8 cellular contexts compared by ENCODE assay signal in the genomic region with DNA sequence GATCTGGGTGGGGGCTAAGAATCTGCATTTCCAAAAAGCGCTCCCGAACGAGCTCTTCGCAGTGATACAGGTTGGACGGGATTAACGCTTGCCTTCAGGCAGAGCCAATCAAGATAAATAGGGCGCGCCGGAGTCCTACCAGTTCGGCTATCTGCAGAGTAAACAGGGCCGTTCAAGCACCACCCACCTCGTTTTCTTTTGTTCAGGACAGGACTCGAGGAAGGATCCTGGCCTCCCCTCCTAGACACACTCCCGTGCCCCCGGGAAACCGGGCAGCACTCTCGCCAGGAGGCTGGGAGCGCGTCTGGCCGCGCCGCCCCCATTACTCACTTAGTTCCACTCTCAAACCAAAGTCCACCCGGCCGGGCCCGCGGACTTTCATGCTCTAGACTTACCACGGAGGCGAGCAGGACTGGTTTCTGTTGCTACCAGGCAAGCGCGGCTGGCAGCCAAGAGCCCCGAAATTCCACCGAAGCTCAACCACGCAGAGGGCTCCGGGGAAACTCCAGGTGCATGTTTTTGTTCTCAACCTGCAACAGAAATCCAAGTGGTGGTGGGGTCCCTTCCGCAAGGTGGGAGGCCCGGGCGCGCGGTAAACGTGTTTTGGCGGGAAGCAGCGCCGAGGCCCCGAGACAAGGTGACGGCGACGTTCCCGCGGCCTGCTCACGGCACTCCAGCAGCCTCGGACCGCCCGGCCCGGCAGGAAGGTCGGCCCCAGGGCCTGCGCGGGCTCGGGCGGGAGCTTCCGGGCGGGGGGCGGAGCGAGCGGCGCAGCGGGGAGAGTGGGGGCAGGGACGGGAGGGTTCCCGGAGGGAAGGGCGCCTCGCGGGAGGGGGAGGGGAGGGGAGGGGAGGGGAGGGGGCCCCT. TPM values are rescaled to one million over a fixed set of nuclear protein-coding genes. Genes with fewer than 3 reads are reported as not detected.
A peak's percentile ranks its signal among the peaks of the same experiment; 100 is the strongest.
DNase-seq lines count a peak whose midpoint lies in the region; ATAC-seq, FAIRE-seq and TF ChIP-seq lines count a peak whose summit lies in the region.

No MANE protein-coding gene starts in this region.

- no peaks in the 10 kb centered on the region for H3K9me3 ChIP-seq in CD8-positive, alpha-beta T cell (ENCODE audit: low read length)
- H3K9me3 ChIP-seq in testis, result no peaks in the 10 kb centered on the region

- intact Hi-C loops in CD8-positive, alpha-beta T cell (cut with DNase I, micrococcal nuclease), result loop anchor here (2.0 kb wide), 4 partner anchors 25 to 257 kb away; a partner anchor contains a TSS
- intact Hi-C loops in testis (cut with DNase I; ENCODE audit: low total_unique reads), result no loop called here

- H3K36me3 Mint-ChIP-seq in CD8-positive, alpha-beta T cell, result peaks cover 63% of the 10 kb centered on the region
- peaks cover 22% of the 10 kb centered on the region for H3K36me3 Mint-ChIP-seq in neural crest cell (ENCODE audit: low read depth)

- CTCF ChIA-PET in CD8-positive, alpha-beta T cell (lab: Charles Lee), result interaction anchor here (1.0 to 2.3 kb wide), 5 partner anchors 11 to 130 kb away, joined by 3 to 6 read pairs (median 6); a partner anchor contains a TSS

- H3K9me3 Mint-ChIP-seq in CD8-positive, alpha-beta T cell, result no peaks in the 10 kb centered on the region
- no peaks in the 10 kb centered on the region for H3K9me3 Mint-ChIP-seq in neural crest cell

- peak overlapping the region; percentile 51 for H3K4me3 ChIP-seq in CD8-positive, alpha-beta T cell (ENCODE audit: low read depth, low read length)
- H3K4me3 ChIP-seq in testis, result peak overlapping the region; percentile 73 to 82

- peak overlapping the region; percentile 66 for H3K27ac ChIP-seq in CD8-positive, alpha-beta T cell (ENCODE audit: low read depth, low read length)
- peak overlapping the region; percentile 99 for H3K27ac ChIP-seq in testis

- peaks cover 78% of the 10 kb centered on the region for H3K4me1 Mint-ChIP-seq in CD8-positive, alpha-beta T cell (ENCODE audit: low read depth)
- H3K4me1 Mint-ChIP-seq in neural crest cell, result peaks cover 66% of the 10 kb centered on the region

- no peak for FAIRE-seq in RCC 7860 (lab: Jason Lieb, UNC)
- no peak for FAIRE-seq in frontal cortex (lab: Jason Lieb, UNC)

- H3K4me3 Mint-ChIP-seq in CD8-positive, alpha-beta T cell, result peak overlapping the region; percentile 90
- H3K4me3 Mint-ChIP-seq in neural crest cell, result peak overlapping the region; percentile 96

- no peaks in the 10 kb centered on the region for H3K27me3 Mint-ChIP-seq in CD8-positive, alpha-beta T cell (ENCODE audit: low read depth)
- peaks cover 3% of the 10 kb centered on the region for H3K27me3 Mint-ChIP-seq in neural crest cell (ENCODE audit: low read depth)

- peaks cover 63% of the 10 kb centered on the region for H3K4me1 ChIP-seq in CD8-positive, alpha-beta T cell (ENCODE audit: insufficient read depth, low read length)
- peaks cover 26% of the 10 kb centered on the region for H3K4me1 ChIP-seq in testis

- DNase-seq in CD8-positive, alpha-beta T cell, result peak; percentile 21 to 81 (median 63)
- DNase-seq in GM20000 (ENCODE audit: low spot score), result peak; percentile 91
- peak; percentile 61 for DNase-seq in RCC 7860 (ENCODE audit: low spot score)
- DNase-seq in activated naive CD4-positive, alpha-beta T cell (lab: John Stamatoyannopoulos, UW), result peak; percentile 44 to 61 (median 50)
- peak; percentile 93 to 94 for DNase-seq in frontal cortex (ENCODE audit: low spot score in 2 of 2)
- peak; percentile 72 for DNase-seq in neural crest cell (ENCODE audit: low read depth, low spot score)
- DNase-seq in testis, result peak; percentile 80

- 3 to 7% methylated on average over 9 to 50 of the region's 71 CpGs for WGBS in testis, 2 donors

- peak; percentile 50 for ATAC-seq in CD8-positive, alpha-beta T cell
- peak; percentile 47 for ATAC-seq in HG03571 (IDR thresholded peaks at IDR 0.05; ENCODE audit: unreplicated experiment)

- peak overlapping the region; percentile 97 for H3K27ac Mint-ChIP-seq in CD8-positive, alpha-beta T cell
- peak overlapping the region; percentile 98 for H3K27ac Mint-ChIP-seq in neural crest cell (ENCODE audit: unreplicated experiment)

- H3K27me3 ChIP-seq in CD8-positive, alpha-beta T cell (ENCODE audit: insufficient read depth, low read length), result no peaks in the 10 kb centered on the region
- no peaks in the 10 kb centered on the region for H3K27me3 ChIP-seq in testis

- TF ChIP-seq CTCF in CD8-positive, alpha-beta T cell (IDR thresholded peaks at IDR 0.05), result no peak
- no peak for TF ChIP-seq CTCF in GM20000 (IDR thresholded peaks at IDR 0.05; ENCODE audit: extremely low read depth, missing control alignments)
- no peak for TF ChIP-seq CTCF in neural crest cell (conservative IDR thresholded peaks at IDR 0.05)
- no peak for TF ChIP-seq CTCF in testis (IDR thresholded peaks at IDR 0.05)

- no peak for TF ChIP-seq POLR2A in testis (IDR thresholded peaks at IDR 0.05)

- POLR2A ChIA-PET in CD8-positive, alpha-beta T cell (lab: Charles Lee), result interaction anchor here (0.7 to 2.9 kb wide), 13 partner anchors 10 to 62 kb away, joined by 3 to 15 read pairs (median 5); a partner anchor contains a TSS

- peaks cover 6% of the 10 kb centered on the region for H3K36me3 ChIP-seq in CD8-positive, alpha-beta T cell (ENCODE audit: insufficient read depth, low read length)
- H3K36me3 ChIP-seq in testis (ENCODE audit: low read depth, missing control alignments), result no peaks in the 10 kb centered on the region

RNA-seq across cellular contexts. Expression of a gene that starts 12.7 kb away (rescaled TPM):
- total RNA-seq in CD8-positive, alpha-beta T cell, result 10 to 100 TPM; 83.4 to 86.9 TPM
- total RNA-seq in frontal cortex (97.4 TPM), neural crest cell (284 and 292 TPM in 2 replicates), testis (100 to 1,000 TPM; 120 to 159 TPM)
- polyA plus RNA-seq in testis (ENCODE audit: insufficient read depth, low read depth, low replicate concordance), result 232 TPM

RNA-seq across cellular contexts. Expression of a gene that starts 24.9 kb away (rescaled TPM):
- not detected for total RNA-seq in CD8-positive, alpha-beta T cell
- total RNA-seq in frontal cortex, result not detected
- total RNA-seq in neural crest cell, result not detected in 2 replicates
- 1 to 10 TPM; 1.4 to 1.5 TPM for total RNA-seq in testis
- 2.6 TPM for polyA plus RNA-seq in testis (ENCODE audit: insufficient read depth, low read depth, low replicate concordance)

RNA-seq across cellular contexts. Expression of a gene that starts 40.6 kb away (rescaled TPM):
- total RNA-seq in CD8-positive, alpha-beta T cell, result 1 to 10 TPM; 7.3 to 8.9 TPM
- 10.6 TPM for total RNA-seq in frontal cortex
- total RNA-seq in neural crest cell, result 3.8 and 4.3 TPM in 2 replicates
- 10 to 100 TPM; 22.8 to 46.2 TPM for total RNA-seq in testis
- 43.1 TPM for polyA plus RNA-seq in testis (ENCODE audit: insufficient read depth, low read depth, low replicate concordance)

Comparison
In these comparisons a context has a peak if more than half of its experiments do, and no peak if none do; other contexts are left out.
1. Peak in every context shown above with its lines: DNase-seq, ATAC-seq, H3K4me3 ChIP-seq and H3K27ac ChIP-seq.